1 cellular context compared by ENCODE assay signal in the genomic region with DNA sequence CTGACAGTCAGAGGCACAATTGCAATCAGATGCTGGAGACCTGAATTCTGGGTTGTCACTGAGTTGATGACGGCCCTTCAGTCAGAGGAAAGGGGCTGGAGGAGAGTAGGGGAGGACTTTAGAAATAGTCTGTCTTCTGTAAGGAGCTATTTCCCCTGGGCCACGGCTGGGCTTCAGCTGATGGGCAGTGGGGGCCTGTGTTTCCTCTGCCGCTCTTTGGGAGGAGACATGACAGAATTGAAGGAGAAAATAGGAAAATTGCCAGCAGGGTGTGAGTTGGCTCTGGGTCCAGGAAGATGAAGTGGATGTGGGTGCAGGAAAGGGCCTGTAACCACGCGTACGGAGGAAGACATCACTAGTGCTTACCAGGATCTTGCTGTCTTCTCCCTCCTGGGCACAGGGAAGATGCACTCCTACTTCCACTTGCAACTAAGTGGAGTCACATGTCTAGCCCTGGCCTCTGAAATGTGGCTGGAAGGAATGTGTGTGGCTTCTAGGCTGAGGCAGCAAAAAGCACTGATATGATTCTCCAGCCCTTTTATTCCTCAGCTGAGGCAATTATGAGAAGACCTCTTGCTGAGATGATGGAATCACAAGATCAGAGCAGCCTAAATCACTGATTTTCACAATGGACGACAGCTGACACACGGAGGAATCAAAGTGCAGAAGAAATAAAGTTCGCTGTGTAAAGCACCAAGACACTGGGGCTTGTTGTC.
A peak's percentile ranks its signal among the peaks of the same experiment; 100 is the strongest.
TF ChIP-seq lines count a peak whose summit lies in the region.

No MANE protein-coding gene starts in this region.

TF ChIP-seq in neural cell, 6 proteins besides CTCF, POLR2A, EP300 and RAD21 (continued from another document):
- TF ChIP-seq POLR2AphosphoS5 (IDR thresholded peaks at IDR 0.05) (peak; percentile 68), MXI1 (conservative IDR thresholded peaks at IDR 0.05; ENCODE audit: poor library complexity, severe bottlenecking) (no peak)
